In the genomic region with DNA sequence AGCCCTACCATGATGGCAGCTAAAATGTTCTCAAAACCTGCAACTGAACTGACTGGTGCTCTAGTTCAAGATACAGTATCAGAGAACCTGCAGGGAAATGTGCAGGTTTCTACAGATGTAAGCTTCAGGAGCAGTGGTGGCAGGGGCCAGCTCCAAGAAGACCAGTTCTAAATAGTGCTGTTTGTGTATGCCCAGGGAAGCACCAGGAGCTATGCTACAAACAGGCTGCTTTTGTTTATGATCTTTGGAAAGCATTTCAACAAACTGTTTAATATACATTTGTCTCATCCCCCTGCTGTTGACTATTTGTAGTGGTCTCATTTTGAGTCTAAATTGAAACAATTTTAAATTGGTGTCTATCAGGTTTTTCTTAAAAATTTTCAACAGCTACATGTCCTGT, we compare ENCODE assay signal across 1 cellular context.
TF ChIP-seq lines count a peak whose summit lies in the region.

No MANE protein-coding gene starts in this region.

TF ChIP-seq in A549, 52 proteins besides CTCF, POLR2A, EP300 and RAD21 (continued from another document):
- TF ChIP-seq, protein P1, sequence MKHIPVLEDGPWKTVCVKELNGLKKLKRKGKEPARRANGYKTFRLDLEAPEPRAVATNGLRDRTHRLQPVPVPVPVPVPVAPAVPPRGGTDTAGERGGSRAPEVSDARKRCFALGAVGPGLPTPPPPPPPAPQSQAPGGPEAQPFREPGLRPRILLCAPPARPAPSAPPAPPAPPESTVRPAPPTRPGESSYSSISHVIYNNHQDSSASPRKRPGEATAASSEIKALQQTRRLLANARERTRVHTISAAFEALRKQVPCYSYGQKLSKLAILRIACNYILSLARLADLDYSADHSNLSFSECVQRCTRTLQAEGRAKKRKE (CRISPR knock-in tag; IDR thresholded peaks at IDR 0.05; ENCODE audit: low read depth), result no peak
- TF ChIP-seq JUNB (IDR thresholded peaks at IDR 0.05) (no peak), RARB (CRISPR knock-in tag; IDR thresholded peaks at IDR 0.05) (no peak), PHF8 (IDR thresholded peaks at IDR 0.05; ENCODE audit: borderline replicate concordance, low read depth) (no peak), HEYL (CRISPR knock-in tag; IDR thresholded peaks at IDR 0.05) (no peak), HOXB5 (CRISPR knock-in tag; IDR thresholded peaks at IDR 0.05) (no peak), KDM1A (IDR thresholded peaks at IDR 0.05; ENCODE audit: low read depth) (no peak)
- TF ChIP-seq, protein P2, sequence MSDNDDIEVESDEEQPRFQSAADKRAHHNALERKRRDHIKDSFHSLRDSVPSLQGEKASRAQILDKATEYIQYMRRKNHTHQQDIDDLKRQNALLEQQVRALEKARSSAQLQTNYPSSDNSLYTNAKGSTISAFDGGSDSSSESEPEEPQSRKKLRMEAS (IDR thresholded peaks at IDR 0.05), result no peak
- TF ChIP-seq, protein P3, sequence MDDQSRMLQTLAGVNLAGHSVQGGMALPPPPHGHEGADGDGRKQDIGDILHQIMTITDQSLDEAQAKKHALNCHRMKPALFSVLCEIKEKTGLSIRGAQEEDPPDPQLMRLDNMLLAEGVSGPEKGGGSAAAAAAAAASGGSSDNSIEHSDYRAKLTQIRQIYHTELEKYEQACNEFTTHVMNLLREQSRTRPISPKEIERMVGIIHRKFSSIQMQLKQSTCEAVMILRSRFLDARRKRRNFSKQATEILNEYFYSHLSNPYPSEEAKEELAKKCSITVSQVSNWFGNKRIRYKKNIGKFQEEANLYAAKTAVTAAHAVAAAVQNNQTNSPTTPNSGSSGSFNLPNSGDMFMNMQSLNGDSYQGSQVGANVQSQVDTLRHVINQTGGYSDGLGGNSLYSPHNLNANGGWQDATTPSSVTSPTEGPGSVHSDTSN (IDR thresholded peaks at IDR 0.05), result no peak
